In the genomic region with DNA sequence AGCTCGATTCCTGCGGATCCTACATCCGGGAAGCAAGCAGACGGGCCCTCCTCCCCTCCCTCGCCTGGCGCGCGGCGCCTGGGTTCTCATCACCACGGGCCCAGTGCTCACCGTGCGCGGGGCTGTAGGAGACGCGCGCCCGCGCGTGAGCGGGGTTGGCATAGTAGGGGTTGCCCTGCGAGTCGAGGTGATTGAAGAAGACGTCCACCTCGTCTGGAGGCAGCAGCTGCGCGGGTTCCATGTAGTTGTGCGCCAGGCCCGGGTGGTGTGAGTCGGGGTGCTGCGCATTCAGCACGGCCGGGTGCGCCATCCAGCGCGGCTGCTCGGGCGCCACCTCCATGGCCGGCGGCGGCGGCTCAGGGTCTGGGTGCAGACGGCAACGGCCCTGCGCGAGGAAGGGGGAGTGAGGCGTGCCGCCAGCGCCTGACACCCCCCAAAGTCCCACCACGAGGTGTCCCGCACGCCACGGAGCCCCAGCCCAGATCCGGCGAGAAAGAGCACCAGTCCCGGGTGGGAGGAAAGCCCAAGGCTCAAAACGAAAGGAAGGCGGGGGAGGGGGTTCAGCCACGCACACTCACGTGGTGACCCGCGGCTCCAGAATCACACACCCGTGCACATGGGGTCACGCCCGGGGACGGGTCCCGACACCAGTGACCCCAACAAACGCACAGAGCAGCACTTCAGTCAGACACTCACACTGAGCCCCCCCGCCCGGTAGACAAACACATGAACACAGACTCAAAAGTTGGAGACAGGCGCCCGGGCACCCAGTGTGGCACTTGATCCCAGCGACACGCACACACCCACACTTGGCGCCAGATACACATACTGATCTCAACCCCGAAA, we compare ENCODE assay signal across 8 cellular contexts. TPM values are rescaled to one million over a fixed set of nuclear protein-coding genes. Genes with fewer than 3 reads are reported as not detected.
DNase-seq lines count a peak whose midpoint lies in the region; ATAC-seq and TF ChIP-seq lines count a peak whose summit lies in the region.

No MANE protein-coding gene starts in this region.

- peak overlapping the region; percentile 55 for H2AFZ ChIP-seq in ACC112 (ENCODE audit: low read length, unreplicated experiment)

- peaks cover 42% of the 10 kb centered on the region for H3K27me3 ChIP-seq in ACC112 (ENCODE audit: insufficient read depth, low read length)
- peaks cover 37 to 100% (median 83%) of the 10 kb centered on the region in 9 donors for H3K27me3 ChIP-seq in heart left ventricle

- DNase-seq in GM12864 (ENCODE audit: low read depth) (no peak), heart left ventricle (peak in 2 of 5 donors; percentile 27 to 54), retinal pigment epithelial cell (ENCODE audit: low read depth) (no peak), NCI-H1048 (lab: John Stamatoyannopoulos, UW) (no peak), NOMO-1 treated with DMSO at 0.1 percent for 48 hours (lab: John Stamatoyannopoulos, UW; ENCODE audit: unreplicated experiment) (no peak)
- DNase-seq in activated CD8-positive, alpha-beta memory T cell treated with anti-CD3 and anti-CD28 coated beads, Interleukin-2, amount 50 U/mL, for 48 hours: peak; percentile 67

- 0 to 2% (median 1%) methylated on average over 30 to 75 of the region's 75 CpGs for WGBS in heart left ventricle, 4 donors

- no peak for TF ChIP-seq CTCF in GM12864 (IDR thresholded peaks at IDR 0.05; ENCODE audit: low read depth, low read length, missing control alignments)
- TF ChIP-seq CTCF in heart left ventricle (IDR thresholded peaks at IDR 0.05): no peak
- no peak for TF ChIP-seq CTCF in retinal pigment epithelial cell (conservative IDR thresholded peaks at IDR 0.05; ENCODE audit: low read depth, low read length)

- TF ChIP-seq POLR2A in heart left ventricle (IDR thresholded peaks at IDR 0.05): no peak

- no peaks in the 10 kb centered on the region for H3K79me2 ChIP-seq in ACC112 (ENCODE audit: control insufficient read depth, insufficient read depth, low read length, unreplicated experiment)

- H3K4me3 ChIP-seq in ACC112 (ENCODE audit: low read depth, low read length) (peak overlapping the region; percentile 93), GM12864 (ENCODE audit: low read depth, low read length) (peak overlapping the region; percentile 48), heart left ventricle (peak overlapping the region; percentile 59 to 84 (median 70)), retinal pigment epithelial cell (ENCODE audit: low read length) (peak overlapping the region; percentile 84)

- intact Hi-C loops in heart left ventricle (cut with DNase I): loop anchor here in 5 of 10 donors (5.0 kb wide), 4 partner anchors 65 to 410 kb away; no protein-coding TSS in a partner anchor

- ATAC-seq in heart left ventricle: no peak
- no peak for ATAC-seq in GM21367 (IDR thresholded peaks at IDR 0.05; ENCODE audit: unreplicated experiment)

- H3K9me3 ChIP-seq in heart left ventricle: no peaks in the 10 kb centered on the region

- H3K27ac ChIP-seq in ACC112 (ENCODE audit: low read depth, low read length) (no peak overlapping the region), heart left ventricle (peak overlapping the region; percentile 46 to 98 (median 91))

- H3K36me3 ChIP-seq in ACC112 (ENCODE audit: insufficient read depth, low read length): no peaks in the 10 kb centered on the region
- peaks cover 0 to 21% (median 0%) of the 10 kb centered on the region in 9 donors for H3K36me3 ChIP-seq in heart left ventricle

- peaks cover 19% of the 10 kb centered on the region for H3K4me1 ChIP-seq in ACC112 (ENCODE audit: control insufficient read depth, insufficient read depth, low read length, unreplicated experiment)
- H3K4me1 ChIP-seq in heart left ventricle: peaks cover 0 to 92% (median 55%) of the 10 kb centered on the region in 12 donors

RNA-seq across cellular contexts. Expression of a gene that starts 6.1 kb away (rescaled TPM):
- 10 to 100 TPM in 7 of 9 donors, 1 to 10 TPM in 2; 6.0 to 30.7 (median 12.3) TPM for total RNA-seq in heart left ventricle
- polyA plus RNA-seq in heart left ventricle: 10 to 100 TPM; 16.8 to 18.2 TPM

RNA-seq across cellular contexts. Expression of a gene that starts 20.2 kb away (rescaled TPM):
- total RNA-seq in heart left ventricle: not detected
- polyA plus RNA-seq in heart left ventricle: not detected
